Comparison of ENCODE assay signal across 19 cellular contexts in genomic region chr2:33588246-33588645, GRCh38.
"Had no signal": no experiment of that assay in that cellular context is flagged by ENCODE, and none has a peak within 500 bp of the region (broad histone marks: within the 10 kb centered on the region; RNA-seq: fewer than 3 reads in every experiment).

No MANE protein-coding gene starts in this region.

- H3K27ac Mint-ChIP-seq: activated CD8-positive, alpha-beta T cell treated with anti-CD3 and anti-CD28 coated beads, Interleukin-2, amount 10 ng/mL, durations not matched to agents 7 days and 5 days; activated naive CD4-positive, alpha-beta T cell treated with anti-CD3 and anti-CD28 coated beads, Interleukin-2, amount 10 ng/mL, durations not matched to agents 7 days and 5 days; activated T-helper 2 cell treated with anti-CD3 and anti-CD28 coated beads, Interferon-gamma antibody, Interleukin-2, Interleukin-4, amounts not matched to agents 10 μg/mL and 5 μg/mL and 100 μg/mL, durations not matched to agents 14 hours and 24 hours and 36 hours; brain; endodermal cell; neural progenitor cell had no signal

- H3K27ac ChIP-seq: WERI-Rb-1 had no signal

- ATAC-seq: activated CD8-positive, alpha-beta T cell treated with anti-CD3 and anti-CD28 coated beads, Interleukin-2, amount 10 ng/mL, durations not matched to agents 7 days and 5 days; T-cell had no signal

- H3K4me3 ChIP-seq: left ventricle myocardium inferior, neural progenitor cell, skin epidermis, stomach, thyroid gland had no signal

- H2AFZ ChIP-seq: neural progenitor cell had no signal

- H3K9me3 Mint-ChIP-seq: activated naive CD4-positive, alpha-beta T cell treated with anti-CD3 and anti-CD28 coated beads, Interleukin-2, amount 10 ng/mL, durations not matched to agents 7 days and 5 days; activated T-helper 2 cell treated with anti-CD3 and anti-CD28 coated beads, Interferon-gamma antibody, Interleukin-2, Interleukin-4, amounts not matched to agents 10 μg/mL and 5 μg/mL and 100 μg/mL, durations not matched to agents 14 hours and 24 hours and 36 hours; brain; central memory CD8-positive, alpha-beta T cell; endodermal cell; neural progenitor cell; T-cell had no signal

- H3K9ac ChIP-seq: neural progenitor cell had no signal

- H3K9me3 ChIP-seq: left ventricle myocardium inferior, stomach, thyroid gland had no signal

- H3K27me3 Mint-ChIP-seq: activated naive CD4-positive, alpha-beta T cell treated with anti-CD3 and anti-CD28 coated beads, Interleukin-2, amount 10 ng/mL, durations not matched to agents 7 days and 5 days; brain; central memory CD8-positive, alpha-beta T cell; T-cell had no signal

- DNase-seq: activated CD4-positive, alpha-beta T cell treated with anti-CD3 and anti-CD28 coated beads for 4 hours; activated CD8-positive, alpha-beta memory T cell treated with anti-CD3 and anti-CD28 coated beads, Interleukin-2, amount 50 U/mL, for 48 hours; activated CD8-positive, alpha-beta T cell treated with anti-CD3 and anti-CD28 coated beads, Interleukin-2, amount 10 ng/mL, durations not matched to agents 7 days and 5 days; activated naive CD4-positive, alpha-beta T cell treated with anti-CD3 and anti-CD28 coated beads, Interleukin-2, amount 10 ng/mL, durations not matched to agents 7 days and 5 days; amniotic stem cell; dermis blood vessel endothelial cell; endodermal cell; erythroblast; kidney; left ventricle myocardium inferior; stomach; T-cell; thyroid gland; WERI-Rb-1 had no signal

- H3K4me1 Mint-ChIP-seq: activated naive CD4-positive, alpha-beta T cell treated with anti-CD3 and anti-CD28 coated beads, Interleukin-2, amount 10 ng/mL, durations not matched to agents 7 days and 5 days had no signal

- H3K4me3 Mint-ChIP-seq: activated CD8-positive, alpha-beta T cell treated with anti-CD3 and anti-CD28 coated beads, Interleukin-2, amount 10 ng/mL, durations not matched to agents 7 days and 5 days; activated naive CD4-positive, alpha-beta T cell treated with anti-CD3 and anti-CD28 coated beads, Interleukin-2, amount 10 ng/mL, durations not matched to agents 7 days and 5 days; brain; central memory CD8-positive, alpha-beta T cell; endodermal cell; neural progenitor cell; T-cell had no signal

- H3K27me3 ChIP-seq: neural progenitor cell, stomach, thyroid gland had no signal
